ENCODE assay signal across 25 cellular contexts in genomic region chr2:36818542-36818941, GRCh38.
DNase-seq lines count a peak whose midpoint lies in the region; ATAC-seq, FAIRE-seq and TF ChIP-seq lines count a peak whose summit lies in the region.
"Had no signal": no experiment of that assay in that cellular context is flagged by ENCODE, and none has a peak within 500 bp of the region (broad histone marks: within the 10 kb centered on the region; RNA-seq: fewer than 3 reads in every experiment).

No MANE protein-coding gene starts in this region.

- H3K27me3 ChIP-seq in HepG2 (ENCODE audit: control insufficient read depth in 1 of 2, insufficient read depth in 2 of 2, low read length in 2 of 2) (peaks cover 0 to 6% of the 10 kb centered on the region in 2 experiments; a peak in 1 of 5 replicates), right lobe of liver (no peaks in the 10 kb centered on the region), adipocyte (replicated peaks; ENCODE audit: control insufficient read depth, insufficient read depth, low read length) (no peaks in the 10 kb centered on the region)
- H3K27me3 ChIP-seq: BE2C; BLaER1 treated with 17β-estradiol and CSF1 and Interleukin-3, amounts not matched to agents 10 nM and 100 nM had no signal

- no peak for DNase-seq in HepG2 (ENCODE audit: low spot score)
- DNase-seq in right lobe of liver, result no peak
- no peak for DNase-seq in adipocyte (ENCODE audit: low read depth)
- peak; percentile 16 for DNase-seq in islet precursor cell
- no peak for DNase-seq in Ammon's horn (ENCODE audit: low spot score)
- DNase-seq in superior temporal gyrus (ENCODE audit: extremely low spot score), result no peak
- DNase-seq in NOMO-1 (lab: John Stamatoyannopoulos, UW; ENCODE audit: unreplicated experiment in 2 of 2), result no peak
- DNase-seq: BE2C; CD4-positive, alpha-beta T cell; CD8-positive, alpha-beta memory T cell; DMS 273 treated with DMSO at 0.1 percent for 48 hours; DMS79; EL; GDM1; GOT3; HFFc6 had no signal

- H3K4me1 ChIP-seq in HepG2 (ENCODE audit: insufficient read depth, low read length) (peaks cover 34% of the 10 kb centered on the region), right lobe of liver (peaks cover 0 to 24% (median 5%) of the 10 kb centered on the region in 4 donors), adipocyte (ENCODE audit: control insufficient read depth, insufficient read depth, low read length) (peaks cover 60% of the 10 kb centered on the region)
- H3K4me1 ChIP-seq: BE2C, HAP-1 had no signal

- H3K9ac ChIP-seq in HepG2 (ENCODE audit: insufficient read depth, low read depth, low read length) (no peak overlapping the region), adipocyte (ENCODE audit: low read length) (peak overlapping the region; percentile 52)
- H3K9ac ChIP-seq: BLaER1 treated with 17β-estradiol and CSF1 and Interleukin-3, amounts not matched to agents 10 nM and 100 nM had no signal

- in situ Hi-C loops in HepG2 (cut with HindIII; ENCODE audit: extremely low pct_ligation_motif_present, low pct_unique_long_range_greater_than_20kb), result no loop called here

- H3K36me3 ChIP-seq in HepG2 (replicated peaks in 1 of 2; ENCODE audit: control insufficient read depth in 1 of 2, insufficient read depth in 2 of 2, low read length in 2 of 2), result no peaks in the 10 kb centered on the region
- H3K36me3 ChIP-seq in right lobe of liver, result no peaks in the 10 kb centered on the region
- H3K36me3 ChIP-seq in adipocyte (ENCODE audit: control insufficient read depth, insufficient read depth, low read length, severe bottlenecking), result peaks cover 4% of the 10 kb centered on the region
- H3K36me3 ChIP-seq: BE2C; BLaER1 treated with 17β-estradiol and CSF1 and Interleukin-3, amounts not matched to agents 10 nM and 100 nM; HAP-1 had no signal

- no peak overlapping the region for H3K4me3 ChIP-seq in HepG2 (replicated peaks in 1 of 3; ENCODE audit: insufficient read depth in 1 of 3, low read depth in 2 of 3, low read length in 3 of 3)
- H3K4me3 ChIP-seq in right lobe of liver, result no peak overlapping the region
- no peak overlapping the region for H3K4me3 ChIP-seq in adipocyte (ENCODE audit: low read length)
- H3K4me3 ChIP-seq: BLaER1 treated with 17β-estradiol and CSF1 and Interleukin-3, amounts not matched to agents 10 nM and 100 nM; GM12878; HAP-1 had no signal

- H3K4me2 ChIP-seq in HepG2 (ENCODE audit: low read depth, low read length), result no peak overlapping the region
- H3K4me2 ChIP-seq: BLaER1 treated with 17β-estradiol and CSF1 and Interleukin-3, amounts not matched to agents 10 nM and 100 nM had no signal

- no peak for TF ChIP-seq RAD21 in HepG2 (CRISPR knock-in tag; IDR thresholded peaks at IDR 0.05)

- CTCF ChIA-PET in HepG2 (lab: Yijun Ruan, JAX; ENCODE audit: low intra/inter-chr PET ratio, low total read pairs), result no interaction called here

- POLR2A ChIA-PET in HepG2 (lab: Yijun Ruan, JAX), result no interaction called here

- WGBS in HepG2 (ENCODE audit: low lambda C conversion rate), result 83% methylated on average over 2 of the region's 2 CpGs
- WGBS in right lobe of liver (ENCODE audit: insufficient coverage, low coverage, low lambda C conversion rate, missing lambda C conversion rate), result no CpG with 5 or more reads among the region's 2 CpGs

- no peaks in the 10 kb centered on the region for H3K79me2 ChIP-seq in HepG2 (ENCODE audit: insufficient read depth, low read length)

- ATAC-seq in HepG2, result no peak
- ATAC-seq in right lobe of liver, result no peak
- ATAC-seq in GM21526 (IDR thresholded peaks at IDR 0.05; ENCODE audit: low FRiP score, unreplicated experiment), result no peak
- ATAC-seq: GM12878 had no signal

- H3K9me3 ChIP-seq in HepG2 (ENCODE audit: low read length) (no peaks in the 10 kb centered on the region), right lobe of liver (no peaks in the 10 kb centered on the region), adipocyte (ENCODE audit: control insufficient read depth, low read length) (no peaks in the 10 kb centered on the region)
- H3K9me3 ChIP-seq: BE2C; BLaER1 treated with 17β-estradiol and CSF1 and Interleukin-3, amounts not matched to agents 10 nM and 100 nM; HAP-1 had no signal

- TF ChIP-seq EP300 in HepG2 (IDR thresholded peaks at IDR 0.05; ENCODE audit: low read depth in 2 of 2, low read length in 2 of 2) (no peak), HepG2 (CRISPR knock-in tag; IDR thresholded peaks at IDR 0.05; ENCODE audit: borderline replicate concordance) (no peak)

- H2AFZ ChIP-seq in HepG2 (ENCODE audit: low read length), result no peak overlapping the region

- TF ChIP-seq CTCF in HepG2 (CRISPR knock-in tag; IDR thresholded peaks at IDR 0.05), result no peak
- no peak for TF ChIP-seq CTCF in right lobe of liver (IDR thresholded peaks at IDR 0.05)

- no TSS peak for BruUV-seq in HepG2 (replicated peaks; lab: Mats Ljungman, UMichigan)

- intact Hi-C loops in HepG2 (cut with micrococcal nuclease; ENCODE audit: unreplicated experiment) (no loop called here), right lobe of liver (cut with DNase I) (no loop called here)

- no peak overlapping the region for H3K27ac ChIP-seq in HepG2 (ENCODE audit: extremely low read length, insufficient read depth, low read length)
- H3K27ac ChIP-seq in right lobe of liver, result no peak overlapping the region
- H3K27ac ChIP-seq: 22Rv1; BLaER1 treated with 17β-estradiol and CSF1 and Interleukin-3, amounts not matched to agents 10 nM and 100 nM had no signal

- no peak for TF ChIP-seq POLR2A in HepG2 (IDR thresholded peaks at IDR 0.05; ENCODE audit: insufficient read depth in 1 of 2, low read depth in 2 of 2, low read length in 2 of 2)
- no peak for TF ChIP-seq POLR2A in right lobe of liver (IDR thresholded peaks at IDR 0.05)

- H4K20me1 ChIP-seq in HepG2 (ENCODE audit: insufficient read depth, low read length), result no peaks in the 10 kb centered on the region
- H4K20me1 ChIP-seq: BLaER1 treated with 17β-estradiol and CSF1 and Interleukin-3, amounts not matched to agents 10 nM and 100 nM had no signal

- no peak for FAIRE-seq in HepG2 (lab: Jason Lieb, UNC)
- FAIRE-seq: A204.1, D721Med, GM12878, GM19239, H54 had no signal

TF ChIP-seq in HepG2, 621 proteins besides CTCF, POLR2A, EP300 and RAD21:
- TF ChIP-seq CEBPB (IDR thresholded peaks at IDR 0.05; ENCODE audit: borderline replicate concordance, low read depth, low read length) (no peak), NFAT5 (CRISPR knock-in tag; IDR thresholded peaks at IDR 0.05) (no peak), CREB1 (IDR thresholded peaks at IDR 0.05) (peak; percentile 93), CREB1 (CRISPR knock-in tag; IDR thresholded peaks at IDR 0.05) (no peak), ASH2L (IDR thresholded peaks at IDR 0.05; ENCODE audit: insufficient read length, low read depth, low read length) (no peak), ATF7 (IDR thresholded peaks at IDR 0.05) (peak; percentile 78), ATF7 (CRISPR knock-in tag; IDR thresholded peaks at IDR 0.05) (no peak), SYNCRIP (IDR thresholded peaks at IDR 0.05; ENCODE audit: insufficient read depth, low read depth, low read length) (no peak), ZNF3 (CRISPR knock-in tag; IDR thresholded peaks at IDR 0.05) (no peak), EEA1 (CRISPR knock-in tag; IDR thresholded peaks at IDR 0.05; ENCODE audit: borderline replicate concordance) (no peak)
- TF ChIP-seq, protein P1, sequence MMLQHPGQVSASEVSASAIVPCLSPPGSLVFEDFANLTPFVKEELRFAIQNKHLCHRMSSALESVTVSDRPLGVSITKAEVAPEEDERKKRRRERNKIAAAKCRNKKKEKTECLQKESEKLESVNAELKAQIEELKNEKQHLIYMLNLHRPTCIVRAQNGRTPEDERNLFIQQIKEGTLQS (CRISPR knock-in tag; IDR thresholded peaks at IDR 0.05), result no peak
- TF ChIP-seq, protein P2, sequence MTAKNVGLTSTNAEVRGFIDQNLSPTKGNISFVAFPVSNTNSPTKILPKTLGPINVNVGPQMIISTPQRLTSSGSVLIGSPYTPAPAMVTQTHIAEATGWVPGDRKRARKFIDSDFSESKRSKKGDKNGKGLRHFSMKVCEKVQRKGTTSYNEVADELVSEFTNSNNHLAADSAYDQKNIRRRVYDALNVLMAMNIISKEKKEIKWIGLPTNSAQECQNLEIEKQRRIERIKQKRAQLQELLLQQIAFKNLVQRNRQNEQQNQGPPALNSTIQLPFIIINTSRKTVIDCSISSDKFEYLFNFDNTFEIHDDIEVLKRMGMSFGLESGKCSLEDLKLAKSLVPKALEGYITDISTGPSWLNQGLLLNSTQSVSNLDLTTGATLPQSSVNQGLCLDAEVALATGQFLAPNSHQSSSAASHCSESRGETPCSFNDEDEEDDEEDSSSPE (CRISPR knock-in tag; IDR thresholded peaks at IDR 0.05), result no peak
TF ChIP-seq in HepG2: peak in this region for 2.
